ENCODE assay signal across 10 cellular contexts in the genomic region with DNA sequence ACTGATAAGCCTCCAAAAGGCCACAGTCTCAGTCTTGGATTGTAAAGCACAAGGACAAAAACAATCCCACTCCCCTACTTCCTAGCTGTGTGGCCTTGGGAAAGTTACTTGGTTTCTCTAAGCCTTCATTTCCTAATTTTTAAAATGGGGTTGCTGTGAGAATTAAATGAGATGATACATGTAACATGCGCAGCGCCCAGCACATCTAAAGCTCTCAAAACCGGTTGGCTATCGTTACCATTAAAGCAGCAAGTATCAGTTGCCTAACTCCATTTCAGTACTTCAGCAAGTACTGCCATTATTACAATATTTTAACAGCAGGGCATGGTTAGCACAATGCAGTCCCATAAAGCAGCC. TPM values are rescaled to one million over a fixed set of nuclear protein-coding genes. Genes with fewer than 3 reads are reported as not detected.
DNase-seq lines count a peak whose midpoint lies in the region; ATAC-seq and TF ChIP-seq lines count a peak whose summit lies in the region.
"Had no signal": no experiment of that assay in that cellular context is flagged by ENCODE, and none has a peak within 500 bp of the region (broad histone marks: within the 10 kb centered on the region; RNA-seq: fewer than 3 reads in every experiment).

No MANE protein-coding gene starts in this region.

- TF ChIP-seq CTCF in MCF 10A (IDR thresholded peaks at IDR 0.05; ENCODE audit: unreplicated experiment) (no peak), Peyer's patch (IDR thresholded peaks at IDR 0.05) (no peak), mucosa of descending colon (IDR thresholded peaks at IDR 0.05) (no peak)

- H3K27me3 ChIP-seq in muscle layer of colon (ENCODE audit: control insufficient read depth in 1 of 2, insufficient read depth in 2 of 2, low read length in 2 of 2) = peaks cover 0 to 43% of the 10 kb centered on the region in 2 donors
- H3K27me3 ChIP-seq in Peyer's patch = peaks cover 0 to 13% of the 10 kb centered on the region in 2 donors

- H3K4me1 ChIP-seq in muscle layer of colon (ENCODE audit: insufficient read depth, low read length) (peaks cover 5% of the 10 kb centered on the region), Peyer's patch (peaks cover 0 to 22% (median 6%) of the 10 kb centered on the region in 4 donors), mucosa of descending colon (ENCODE audit: low read depth) (peaks cover 13% of the 10 kb centered on the region)

- H3K9me3 ChIP-seq in muscle layer of colon (ENCODE audit: low read length) = no peaks in the 10 kb centered on the region
- no peaks in the 10 kb centered on the region for H3K9me3 ChIP-seq in Peyer's patch
- no peaks in the 10 kb centered on the region for H3K9me3 ChIP-seq in mucosa of descending colon

- BruUV-seq in MCF 10A (replicated peaks; lab: Mats Ljungman, UMichigan) = no TSS peak

- TF ChIP-seq POLR2A in Peyer's patch (IDR thresholded peaks at IDR 0.05) = no peak

- H3K4me3 Mint-ChIP-seq in stimulated activated naive CD8-positive, alpha-beta T cell treated with anti-CD3 and anti-CD28 coated beads, Interleukin-15, Interleukin-2, amounts not matched to agents 100 ng/mL and 50 ng/mL, for 24 hours = peak overlapping the region; percentile 84
- peak overlapping the region; percentile 55 for H3K4me3 Mint-ChIP-seq in MCF 10A (ENCODE audit: unreplicated experiment)

- intact Hi-C loops in MCF 10A (cut with micrococcal nuclease) (no loop called here), mucosa of descending colon (cut with DNase I, micrococcal nuclease) (no loop called here)

- H3K9me3 Mint-ChIP-seq in stimulated activated naive CD8-positive, alpha-beta T cell treated with anti-CD3 and anti-CD28 coated beads, Interleukin-15, Interleukin-2, amounts not matched to agents 100 ng/mL and 50 ng/mL, for 24 hours = no peaks in the 10 kb centered on the region
- H3K9me3 Mint-ChIP-seq in MCF 10A (ENCODE audit: unreplicated experiment) = no peaks in the 10 kb centered on the region

- H3K27ac ChIP-seq in muscle layer of colon (ENCODE audit: low read depth, low read length) = no peak overlapping the region
- no peak overlapping the region for H3K27ac ChIP-seq in Peyer's patch
- H3K27ac ChIP-seq: HL-60 had no signal

- CTCF ChIA-PET in MCF 10A (lab: Yijun Ruan, JAX) = interaction anchor here (0.6 to 2.2 kb wide), 4 partner anchors 31 to 132 kb away, joined by 3 to 7 read pairs (median 4); no protein-coding TSS in a partner anchor

- POLR2A ChIA-PET in MCF 10A (lab: Yijun Ruan, JAX) = no interaction called here

- no peak for DNase-seq in stimulated activated naive CD8-positive, alpha-beta T cell treated with anti-CD3 and anti-CD28 coated beads, Interleukin-15, Interleukin-2, amounts not matched to agents 100 U/mL and 50 U/mL, for 24 hours
- DNase-seq in MCF 10A (ENCODE audit: unreplicated experiment) (no peak), SKM-1 (lab: John Stamatoyannopoulos, UW; ENCODE audit: unreplicated experiment) (no peak), DMS 273 treated with DMSO at 0.1 percent for 48 hours (lab: John Stamatoyannopoulos, UW) (no peak), Peyer's patch (no peak), mucosa of descending colon (no peak)
- DNase-seq: stimulated activated CD4-positive, alpha-beta T cell treated with anti-CD3 and anti-CD28 coated beads, Interleukin-2, amount 100 ng/mL, for 48 hours had no signal

- H3K27ac Mint-ChIP-seq in stimulated activated naive CD8-positive, alpha-beta T cell treated with anti-CD3 and anti-CD28 coated beads, Interleukin-15, Interleukin-2, amounts not matched to agents 100 ng/mL and 50 ng/mL, for 24 hours = no peak overlapping the region
- H3K27ac Mint-ChIP-seq in MCF 10A (ENCODE audit: low read depth, unreplicated experiment) = no peak overlapping the region

- peaks cover 53% of the 10 kb centered on the region for H3K27me3 Mint-ChIP-seq in stimulated activated naive CD8-positive, alpha-beta T cell treated with anti-CD3 and anti-CD28 coated beads, Interleukin-15, Interleukin-2, amounts not matched to agents 100 ng/mL and 50 ng/mL, for 24 hours
- peaks cover 52% of the 10 kb centered on the region for H3K27me3 Mint-ChIP-seq in MCF 10A (ENCODE audit: insufficient read depth, unreplicated experiment)

- H3K4me3 ChIP-seq in muscle layer of colon (ENCODE audit: low read depth in 1 of 2, low read length in 2 of 2) (peak overlapping the region; percentile 26 to 38), Peyer's patch (peak overlapping the region in 1 of 4 donors; percentile 52), mucosa of descending colon (no peak overlapping the region)

- no peak for ATAC-seq in stimulated activated naive CD8-positive, alpha-beta T cell treated with anti-CD3 and anti-CD28 coated beads, Interleukin-15, Interleukin-2, amounts not matched to agents 100 U/mL and 50 U/mL, for 24 hours
- ATAC-seq in mucosa of descending colon = no peak

- H3K36me3 Mint-ChIP-seq in stimulated activated naive CD8-positive, alpha-beta T cell treated with anti-CD3 and anti-CD28 coated beads, Interleukin-15, Interleukin-2, amounts not matched to agents 100 ng/mL and 50 ng/mL, for 24 hours (ENCODE audit: low read depth) = no peaks in the 10 kb centered on the region
- no peaks in the 10 kb centered on the region for H3K36me3 Mint-ChIP-seq in MCF 10A (ENCODE audit: insufficient read depth, unreplicated experiment)

- peaks cover 38% of the 10 kb centered on the region for H3K4me1 Mint-ChIP-seq in stimulated activated naive CD8-positive, alpha-beta T cell treated with anti-CD3 and anti-CD28 coated beads, Interleukin-15, Interleukin-2, amounts not matched to agents 100 ng/mL and 50 ng/mL, for 24 hours (ENCODE audit: low read depth)
- H3K4me1 Mint-ChIP-seq in MCF 10A (ENCODE audit: insufficient read depth, unreplicated experiment) = no peaks in the 10 kb centered on the region

- no peak overlapping the region for H3K9ac ChIP-seq in muscle layer of colon (ENCODE audit: low read length)

- no peaks in the 10 kb centered on the region for H3K36me3 ChIP-seq in muscle layer of colon (ENCODE audit: insufficient read depth, low read length)
- no peaks in the 10 kb centered on the region for H3K36me3 ChIP-seq in Peyer's patch
- no peaks in the 10 kb centered on the region for H3K36me3 ChIP-seq in mucosa of descending colon (ENCODE audit: low read depth)

RNA-seq across cellular contexts. Expression of gene NRCAM, which starts 1.9 kb away (rescaled TPM):
- total RNA-seq in MCF 10A (2022) (1.1 and 1.2 TPM in 2 replicates), Peyer's patch (1 to 10 TPM in 3 of 4 donors, under 1 TPM in 1; 0.85 to 4.1 (median 2.6) TPM), mucosa of descending colon (1 to 10 TPM; 1.0 to 3.4 (median 2.3) TPM)
